1 cellular context compared by ENCODE assay signal in the genomic region with DNA sequence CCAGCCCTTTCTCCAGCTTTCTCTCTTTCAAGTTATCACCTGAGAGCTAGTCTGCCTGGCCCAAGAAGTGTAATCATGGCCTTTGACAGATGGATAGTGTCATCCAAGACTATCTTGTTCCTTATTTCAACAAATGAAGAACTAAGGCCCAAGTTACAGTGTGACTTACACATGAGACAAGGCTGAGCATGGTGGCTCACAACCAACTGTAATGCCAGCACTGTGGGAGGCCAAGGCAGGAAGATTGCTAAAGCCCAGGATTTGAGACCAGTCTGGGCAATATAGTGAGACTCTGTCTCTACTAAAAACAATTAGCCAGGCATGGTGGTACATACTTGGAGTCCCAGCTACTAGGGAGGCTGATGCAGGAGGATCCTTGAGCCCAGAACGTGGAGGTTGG.
TF ChIP-seq lines count a peak whose summit lies in the region.

No MANE protein-coding gene starts in this region.

TF ChIP-seq in HEK293, 187 proteins besides CTCF, POLR2A, EP300 and RAD21 (continued from another document):
- TF ChIP-seq, protein P1, sequence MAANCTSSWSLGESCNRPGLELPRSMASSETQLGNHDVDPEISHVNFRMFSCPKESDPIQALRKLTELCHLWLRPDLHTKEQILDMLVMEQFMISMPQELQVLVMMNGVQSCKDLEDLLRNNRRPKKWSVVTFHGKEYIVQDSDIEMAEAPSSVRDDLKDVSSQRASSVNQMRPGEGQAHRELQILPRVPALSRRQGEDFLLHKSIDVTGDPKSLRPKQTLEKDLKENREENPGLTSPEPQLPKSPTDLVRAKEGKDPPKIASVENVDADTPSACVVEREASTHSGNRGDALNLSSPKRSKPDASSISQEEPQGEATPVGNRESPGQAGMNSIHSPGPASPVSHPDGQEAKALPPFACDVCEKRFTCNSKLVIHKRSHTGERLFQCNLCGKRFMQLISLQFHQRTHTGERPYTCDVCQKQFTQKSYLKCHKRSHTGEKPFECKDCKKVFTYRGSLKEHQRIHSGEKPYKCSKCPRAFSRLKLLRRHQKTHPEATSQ (tag by site-specific recombination; IDR thresholded peaks at IDR 0.05), result no peak
